In genomic region chr1:234726359-234726836, GRCh38 we compare ENCODE assay signal across 9 cellular contexts.
DNase-seq lines count a peak whose midpoint lies in the region; ATAC-seq and TF ChIP-seq lines count a peak whose summit lies in the region.
"Had no signal": no experiment of that assay in that cellular context is flagged by ENCODE, and none has a peak within 500 bp of the region (broad histone marks: within the 10 kb centered on the region; RNA-seq: fewer than 3 reads in every experiment).

No MANE protein-coding gene starts in this region.

- no peak overlapping the region for H3K9ac ChIP-seq in HUES48 (ENCODE audit: low read depth, low read length)
- H3K9ac ChIP-seq in OCI-LY1 (ENCODE audit: low read length): peak overlapping the region; percentile 16; the same call in 1 of the 2 replicates

- 81 to 87% methylated on average over 12 of the region's 12 CpGs for WGBS in sigmoid colon, 2 donors

- H3K9me3 ChIP-seq in HUES48 (ENCODE audit: control insufficient read depth, insufficient read depth, low read length) (no peaks in the 10 kb centered on the region), OCI-LY1 (ENCODE audit: low read length) (no peaks in the 10 kb centered on the region), sigmoid colon (no peaks in the 10 kb centered on the region)

- H3K79me2 ChIP-seq in OCI-LY1 (ENCODE audit: insufficient read depth, low read length): no peaks in the 10 kb centered on the region

- intact Hi-C loops in sigmoid colon (cut with DNase I): loop anchor here (5.0 to 10.0 kb wide), 2 partner anchors 46 to 1338 kb away; partner anchors contain the start of gene NID1

- no peak for TF ChIP-seq POLR2A in sigmoid colon (IDR thresholded peaks at IDR 0.05)

- H3K36me3 ChIP-seq in HUES48 (ENCODE audit: control insufficient read depth, insufficient read depth, low read length): no peaks in the 10 kb centered on the region
- no peaks in the 10 kb centered on the region for H3K36me3 ChIP-seq in OCI-LY1 (ENCODE audit: insufficient read depth, low read length)
- no peaks in the 10 kb centered on the region for H3K36me3 ChIP-seq in sigmoid colon

- no peaks in the 10 kb centered on the region for H3K36me3 Mint-ChIP-seq in endothelial cell (ENCODE audit: low read depth, unreplicated experiment)

- TF ChIP-seq CTCF in OCI-LY1 (IDR thresholded peaks at IDR 0.05; ENCODE audit: low read length) (no peak), endothelial cell (IDR thresholded peaks at IDR 0.05; ENCODE audit: unreplicated experiment) (no peak), sigmoid colon (IDR thresholded peaks at IDR 0.05) (no peak)

- peak overlapping the region; percentile 18; the same call in 1 of the 2 replicates for H3K4me2 ChIP-seq in OCI-LY1 (ENCODE audit: low read length)

- H3K27ac Mint-ChIP-seq in endothelial cell (ENCODE audit: unreplicated experiment): peak overlapping the region; percentile 90

- H3K9me2 ChIP-seq in OCI-LY1 (ENCODE audit: low read depth, low read length): no peaks in the 10 kb centered on the region

- H4K20me1 ChIP-seq in OCI-LY1 (ENCODE audit: insufficient read depth, low read length): no peaks in the 10 kb centered on the region

- H3K27me3 ChIP-seq in HUES48 (ENCODE audit: control insufficient read depth, insufficient read depth, low read length) (no peaks in the 10 kb centered on the region), OCI-LY1 (ENCODE audit: insufficient read depth, low read length) (no peaks in the 10 kb centered on the region), sigmoid colon (no peaks in the 10 kb centered on the region)

- no peaks in the 10 kb centered on the region for H3K9me3 Mint-ChIP-seq in endothelial cell (ENCODE audit: unreplicated experiment)

- H3F3A ChIP-seq in OCI-LY1 (ENCODE audit: insufficient read depth, low read length): peaks cover 6% of the 10 kb centered on the region; the same call in 1 of the 2 replicates

- DNase-seq in endothelial cell (ENCODE audit: low spot score): no peak
- peak; percentile 64 for DNase-seq in sigmoid colon
- DNase-seq: occipital lobe had no signal

- no peak for TF ChIP-seq EP300 in sigmoid colon (IDR thresholded peaks at IDR 0.05)

- peaks cover 53% of the 10 kb centered on the region for H3K4me1 ChIP-seq in HUES48 (ENCODE audit: control insufficient read depth, insufficient read depth, low read length)
- H3K4me1 ChIP-seq in OCI-LY1 (ENCODE audit: insufficient read depth, low read length, severe bottlenecking): peaks cover 80% of the 10 kb centered on the region
- H3K4me1 ChIP-seq in sigmoid colon: peaks cover 0 to 67% (median 62%) of the 10 kb centered on the region in 4 donors

- no peak for ATAC-seq in GM18868 (IDR thresholded peaks at IDR 0.05; ENCODE audit: unreplicated experiment)
- ATAC-seq in GM18909 (IDR thresholded peaks at IDR 0.05; ENCODE audit: poor library complexity, unreplicated experiment): no peak
- no peak for ATAC-seq in HG02840 (IDR thresholded peaks at IDR 0.05; ENCODE audit: low FRiP score, unreplicated experiment)
- no peak for ATAC-seq in GM21529 (IDR thresholded peaks at IDR 0.05; ENCODE audit: unreplicated experiment)

- peaks cover 21% of the 10 kb centered on the region for H3K27me3 Mint-ChIP-seq in endothelial cell (ENCODE audit: unreplicated experiment)

- peaks cover 90% of the 10 kb centered on the region for H3K4me1 Mint-ChIP-seq in endothelial cell (ENCODE audit: unreplicated experiment)

- no peak overlapping the region for H3K4me3 ChIP-seq in HUES48 (ENCODE audit: low read depth, low read length)
- no peak overlapping the region for H3K4me3 ChIP-seq in OCI-LY1 (ENCODE audit: low read depth, low read length, poor library complexity, severe bottlenecking)
- no peak overlapping the region for H3K4me3 ChIP-seq in sigmoid colon

- peak overlapping the region; percentile 68 for H3K27ac ChIP-seq in HUES48 (ENCODE audit: low read depth, low read length)
- peak overlapping the region; percentile 96 for H3K27ac ChIP-seq in OCI-LY1 (ENCODE audit: low read depth, low read length, poor library complexity, severe bottlenecking)
- H3K27ac ChIP-seq in sigmoid colon: peak overlapping the region; percentile 94 to 97 (median 96)

- H2AFZ ChIP-seq in OCI-LY1 (ENCODE audit: low read length): no peak overlapping the region

- H3K4me3 Mint-ChIP-seq in endothelial cell (ENCODE audit: unreplicated experiment): peak overlapping the region; percentile 37
